ENCODE assay signal across 14 cellular contexts in genomic region chr11:104015649-104016415, GRCh38. TPM values are rescaled to one million over a fixed set of nuclear protein-coding genes. Genes with fewer than 3 reads are reported as not detected.
DNase-seq lines count a peak whose midpoint lies in the region; ATAC-seq, FAIRE-seq and TF ChIP-seq lines count a peak whose summit lies in the region.
"Had no signal": no experiment of that assay in that cellular context is flagged by ENCODE, and none has a peak within 500 bp of the region (broad histone marks: within the 10 kb centered on the region; RNA-seq: fewer than 3 reads in every experiment).

No MANE protein-coding gene starts in this region.

- H3K4me1 Mint-ChIP-seq in CD8-positive, alpha-beta T cell (ENCODE audit: low read depth): no peaks in the 10 kb centered on the region
- no peaks in the 10 kb centered on the region for H3K4me1 Mint-ChIP-seq in stimulated activated naive CD8-positive, alpha-beta T cell treated with anti-CD3 and anti-CD28 coated beads, Interleukin-15, amount 100 ng/mL, for 72 hours

- H3K9me3 Mint-ChIP-seq in CD8-positive, alpha-beta T cell: no peaks in the 10 kb centered on the region
- H3K9me3 Mint-ChIP-seq in stimulated activated naive CD8-positive, alpha-beta T cell treated with anti-CD3 and anti-CD28 coated beads, Interleukin-15, amount 100 ng/mL, for 72 hours: no peaks in the 10 kb centered on the region
- H3K9me3 Mint-ChIP-seq: activated CD8-positive, alpha-beta T cell treated with anti-CD3 and anti-CD28 coated beads for 36 hours had no signal

- no peak for TF ChIP-seq CTCF in CD8-positive, alpha-beta T cell (IDR thresholded peaks at IDR 0.05)
- no peak for TF ChIP-seq CTCF in PC-3 (conservative IDR thresholded peaks at IDR 0.05; ENCODE audit: low read depth, low read length)

- no peak overlapping the region for H3K27ac ChIP-seq in CD8-positive, alpha-beta T cell (ENCODE audit: low read depth, low read length)
- H3K27ac ChIP-seq in PC-3 (ENCODE audit: low read length): no peak overlapping the region

- H3K4me3 ChIP-seq in CD8-positive, alpha-beta T cell (ENCODE audit: low read depth, low read length): no peak overlapping the region
- no peak overlapping the region for H3K4me3 ChIP-seq in PC-3 (ENCODE audit: low read length)

- no peaks in the 10 kb centered on the region for H3K4me1 ChIP-seq in CD8-positive, alpha-beta T cell (ENCODE audit: insufficient read depth, low read length)
- no peaks in the 10 kb centered on the region for H3K4me1 ChIP-seq in PC-3 (ENCODE audit: insufficient read depth, low read length)

- no peak overlapping the region for H3K9ac ChIP-seq in PC-3 (ENCODE audit: low read length)

- no peaks in the 10 kb centered on the region for H3K79me2 ChIP-seq in PC-3 (ENCODE audit: low read length)

- H3K4me3 Mint-ChIP-seq in CD8-positive, alpha-beta T cell: no peak overlapping the region
- no peak overlapping the region for H3K4me3 Mint-ChIP-seq in stimulated activated naive CD8-positive, alpha-beta T cell treated with anti-CD3 and anti-CD28 coated beads, Interleukin-15, amount 100 ng/mL, for 72 hours
- H3K4me3 Mint-ChIP-seq: activated CD8-positive, alpha-beta T cell treated with anti-CD3 and anti-CD28 coated beads for 36 hours had no signal

- no peaks in the 10 kb centered on the region for H3K36me3 ChIP-seq in CD8-positive, alpha-beta T cell (ENCODE audit: insufficient read depth, low read length)
- H3K36me3 ChIP-seq in PC-3 (ENCODE audit: low read depth, low read length): no peaks in the 10 kb centered on the region

- H3K9me3 ChIP-seq in CD8-positive, alpha-beta T cell (ENCODE audit: low read length): no peaks in the 10 kb centered on the region
- H3K9me3 ChIP-seq in PC-3 (ENCODE audit: low read length): no peaks in the 10 kb centered on the region

- CTCF ChIA-PET in CD8-positive, alpha-beta T cell (lab: Charles Lee): interaction anchor here (1.5 kb wide), 1 partner anchor 333 kb away, joined by 4 read pairs; no protein-coding TSS in a partner anchor
- CTCF ChIA-PET in PC-3 (lab: Charles Lee): no interaction called here

- H4K20me1 ChIP-seq in PC-3 (ENCODE audit: low read length): no peaks in the 10 kb centered on the region

- H3K4me2 ChIP-seq in PC-3 (ENCODE audit: low read length): no peak overlapping the region

- no peaks in the 10 kb centered on the region for H3K27me3 Mint-ChIP-seq in CD8-positive, alpha-beta T cell (ENCODE audit: low read depth)
- H3K27me3 Mint-ChIP-seq in stimulated activated naive CD8-positive, alpha-beta T cell treated with anti-CD3 and anti-CD28 coated beads, Interleukin-15, amount 100 ng/mL, for 72 hours: no peaks in the 10 kb centered on the region
- H3K27me3 Mint-ChIP-seq: activated CD8-positive, alpha-beta T cell treated with anti-CD3 and anti-CD28 coated beads for 36 hours had no signal

- BruUV-seq in PC-3 (replicated peaks; lab: Mats Ljungman, UMichigan): no TSS peak

- H3K36me3 Mint-ChIP-seq in CD8-positive, alpha-beta T cell: no peaks in the 10 kb centered on the region

- no peaks in the 10 kb centered on the region for H3F3A ChIP-seq in PC-3 (ENCODE audit: low read length, unreplicated experiment)

- no peaks in the 10 kb centered on the region for H3K27me3 ChIP-seq in CD8-positive, alpha-beta T cell (ENCODE audit: insufficient read depth, low read length)
- peaks cover 12% of the 10 kb centered on the region; the same call in 1 of the 2 replicates for H3K27me3 ChIP-seq in PC-3 (ENCODE audit: low read length)

- ATAC-seq in HG02571 (IDR thresholded peaks at IDR 0.05; ENCODE audit: unreplicated experiment) (peak; percentile 97), HG03159 (IDR thresholded peaks at IDR 0.05; ENCODE audit: unreplicated experiment) (peak; percentile 93), PC-3 (no peak)
- no peak for ATAC-seq in CD8-positive, alpha-beta T cell
- no peak for ATAC-seq in stimulated activated naive CD8-positive, alpha-beta T cell treated with anti-CD3 and anti-CD28 coated beads, Interleukin-15, amount 100 ng/mL, for 72 hours
- ATAC-seq: activated CD8-positive, alpha-beta T cell treated with anti-CD3 and anti-CD28 coated beads for 36 hours; left ventricle myocardium superior had no signal

- intact Hi-C loops in head of caudate nucleus (cut with DNase I) (no loop called here), PC-3 (cut with micrococcal nuclease) (no loop called here)
- intact Hi-C loops in CD8-positive, alpha-beta T cell (cut with DNase I, micrococcal nuclease): no loop called here

- H2AFZ ChIP-seq in PC-3 (ENCODE audit: low read length): no peak overlapping the region

- FAIRE-seq in GM19239 (lab: Jason Lieb, UNC) (peak; percentile 75), islet of Langerhans (lab: Jason Lieb, UNC) (peak; percentile 5)

- H3K9me2 ChIP-seq in PC-3 (replicated peaks; ENCODE audit: low read length): no peaks in the 10 kb centered on the region

- peak; percentile 10 for DNase-seq in GM19239 (ENCODE audit: insufficient read length, low spot score)
- DNase-seq in head of caudate nucleus: no peak
- no peak for DNase-seq in CD8-positive, alpha-beta T cell
- DNase-seq in stimulated activated naive CD8-positive, alpha-beta T cell treated with anti-CD3 and anti-CD28 coated beads, Interleukin-15, amount 100 ng/mL, for 72 hours: no peak
- DNase-seq in PC-3: no peak
- DNase-seq: activated CD8-positive, alpha-beta T cell treated with anti-CD3 and anti-CD28 coated beads for 36 hours; foreskin melanocyte; left ventricle myocardium superior; NCI-H1436 had no signal

- POLR2A ChIA-PET in CD8-positive, alpha-beta T cell (lab: Charles Lee): no interaction called here
- POLR2A ChIA-PET in PC-3 (lab: Charles Lee; ENCODE audit: unreplicated experiment): no interaction called here

- H3K27ac Mint-ChIP-seq in CD8-positive, alpha-beta T cell: no peak overlapping the region
- H3K27ac Mint-ChIP-seq in stimulated activated naive CD8-positive, alpha-beta T cell treated with anti-CD3 and anti-CD28 coated beads, Interleukin-15, amount 100 ng/mL, for 72 hours: no peak overlapping the region
- H3K27ac Mint-ChIP-seq: activated CD8-positive, alpha-beta T cell treated with anti-CD3 and anti-CD28 coated beads for 36 hours had no signal

RNA-seq across cellular contexts. Expression of gene DDI1, which starts 20.6 kb away (rescaled TPM):
- not detected for total RNA-seq in CD8-positive, alpha-beta T cell
- not detected in 2 replicates for total RNA-seq in PC-3 (2014; rRNA removed)
- total RNA-seq: activated CD8-positive, alpha-beta T cell treated with anti-CD3 and anti-CD28 coated beads for 36 hours; HT1080; left ventricle myocardium superior; T-helper 2 cell treated with Interferon-gamma antibody and Interleukin-4, amounts not matched to agents 100 ng/mL and 5 ng/mL, for 36 hours had no signal

Comparison
In these comparisons a context has a peak if more than half of its experiments do, and no peak if none do; other contexts are left out.
1. ATAC-seq: peak in HG02571 (single experiment) and HG03159 (single experiment); none in CD8-positive, alpha-beta T cell (single experiment), stimulated activated naive CD8-positive, alpha-beta T cell treated with anti-CD3 and anti-CD28 coated beads, Interleukin-15, amount 100 ng/mL, for 72 hours (single experiment) and PC-3 (single experiment).